21 cellular contexts compared by ENCODE assay signal in the genomic region with DNA sequence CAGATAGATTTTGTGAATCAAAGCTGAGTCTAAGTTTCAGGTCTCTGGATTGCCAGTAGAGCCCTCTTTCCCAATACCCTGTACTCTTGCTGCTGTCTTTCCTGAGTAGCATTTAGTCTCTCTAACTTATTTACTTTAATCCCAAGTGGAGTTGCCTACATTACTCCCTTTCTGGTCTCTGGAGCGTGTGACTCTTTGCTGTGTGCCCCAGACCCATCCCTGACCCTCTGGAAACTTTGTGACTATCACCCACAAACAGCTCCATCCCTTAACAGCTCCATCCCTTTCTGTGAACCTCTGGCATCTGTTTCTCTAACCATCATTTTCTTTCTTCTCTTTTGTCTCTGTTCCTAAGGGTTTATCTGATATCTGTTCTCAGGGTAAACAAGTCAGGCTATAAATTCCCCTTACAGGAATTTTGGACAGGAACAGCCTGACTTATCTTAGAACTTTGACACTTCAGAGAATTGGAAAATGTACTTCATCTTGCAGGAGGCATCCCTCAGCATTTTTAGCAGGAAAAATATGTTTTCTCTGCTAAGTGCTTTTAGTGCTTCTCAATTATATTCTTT.
"Had no signal": no experiment of that assay in that cellular context is flagged by ENCODE, and none has a peak within 500 bp of the region (broad histone marks: within the 10 kb centered on the region; RNA-seq: fewer than 3 reads in every experiment).

No MANE protein-coding gene starts in this region.

- H3K4me1 ChIP-seq: colonic mucosa, esophagus squamous epithelium, pancreas, right lobe of liver, upper lobe of left lung had no signal

- H3K36me3 Mint-ChIP-seq: memory B cell; naive thymus-derived CD4-positive, alpha-beta T cell; stimulated activated naive B cell treated with anti-CD40 and anti-IgM and Interleukin-4, amounts not matched to agents 10 μg/mL and 1 μg/mL and 100 μg/mL, for 72 hours had no signal

- DNase-seq: colonic mucosa; effector memory CD8-positive, alpha-beta T cell; erythroblast; esophagus squamous epithelium; midbrain; naive thymus-derived CD4-positive, alpha-beta T cell; pancreas; right lobe of liver; small intestine; stimulated activated CD4-positive, alpha-beta T cell treated with anti-CD3 and anti-CD28 coated beads, Interleukin-15, amount 100 ng/mL, for 24 hours; stimulated activated CD4-positive, alpha-beta T cell treated with anti-CD3 and anti-CD28 coated beads, Interleukin-2, amount 100 ng/mL, for 48 hours; stimulated activated naive B cell treated with anti-CD40 and anti-IgM and Interleukin-4, amounts not matched to agents 10 μg/mL and 1 μg/mL and 100 μg/mL, for 72 hours; upper lobe of left lung had no signal

- H3K27ac ChIP-seq: colonic mucosa, esophagus squamous epithelium, neutrophil, pancreas, right lobe of liver, thoracic aorta, tibial nerve, upper lobe of left lung had no signal

- H3K9me3 ChIP-seq: colonic mucosa, esophagus squamous epithelium, neutrophil, pancreas, right lobe of liver, thoracic aorta, tibial nerve, upper lobe of left lung had no signal

- H3K4me3 ChIP-seq: colonic mucosa, esophagus squamous epithelium, lung, pancreas, right lobe of liver, thoracic aorta, tibial nerve, upper lobe of left lung had no signal

- H3K4me1 Mint-ChIP-seq: memory B cell; naive thymus-derived CD4-positive, alpha-beta T cell; stimulated activated naive B cell treated with anti-CD40 and anti-IgM and Interleukin-4, amounts not matched to agents 10 μg/mL and 1 μg/mL and 100 μg/mL, for 72 hours had no signal

- ATAC-seq: effector memory CD8-positive, alpha-beta T cell; left lobe of liver; naive thymus-derived CD4-positive, alpha-beta T cell; pancreas; right lobe of liver; stimulated activated naive B cell treated with anti-CD40 and anti-IgM and Interleukin-4, amounts not matched to agents 10 μg/mL and 1 μg/mL and 100 μg/mL, for 72 hours had no signal

- H3K27me3 Mint-ChIP-seq: dendritic cell treated with granulocyte-macrophage colony-stimulating factor and Interleukin-4, amounts not matched to agents 40 ng/mL and 50 ng/mL, for 4 days; effector memory CD8-positive, alpha-beta T cell; memory B cell; naive thymus-derived CD4-positive, alpha-beta T cell; stimulated activated naive B cell treated with anti-CD40 and anti-IgM and Interleukin-4, amounts not matched to agents 10 μg/mL and 1 μg/mL and 100 μg/mL, for 72 hours; stimulated activated naive CD8-positive, alpha-beta T cell treated with anti-CD3 and anti-CD28 coated beads, Interleukin-15, Interleukin-2, amounts not matched to agents 100 ng/mL and 50 ng/mL, for 24 hours had no signal

- H3K27me3 ChIP-seq: colonic mucosa, esophagus squamous epithelium, neutrophil, pancreas, right lobe of liver, tibial nerve, upper lobe of left lung had no signal

- H3K4me3 Mint-ChIP-seq: dendritic cell treated with granulocyte-macrophage colony-stimulating factor and Interleukin-4, amounts not matched to agents 40 ng/mL and 50 ng/mL, for 4 days; effector memory CD8-positive, alpha-beta T cell; memory B cell; naive thymus-derived CD4-positive, alpha-beta T cell; stimulated activated naive B cell treated with anti-CD40 and anti-IgM and Interleukin-4, amounts not matched to agents 10 μg/mL and 1 μg/mL and 100 μg/mL, for 72 hours; stimulated activated naive CD8-positive, alpha-beta T cell treated with anti-CD3 and anti-CD28 coated beads, Interleukin-15, Interleukin-2, amounts not matched to agents 100 ng/mL and 50 ng/mL, for 24 hours had no signal

- H3K27ac Mint-ChIP-seq: dendritic cell treated with granulocyte-macrophage colony-stimulating factor and Interleukin-4, amounts not matched to agents 40 ng/mL and 50 ng/mL, for 4 days; effector memory CD8-positive, alpha-beta T cell; memory B cell; naive thymus-derived CD4-positive, alpha-beta T cell; stimulated activated naive B cell treated with anti-CD40 and anti-IgM and Interleukin-4, amounts not matched to agents 10 μg/mL and 1 μg/mL and 100 μg/mL, for 72 hours; stimulated activated naive CD8-positive, alpha-beta T cell treated with anti-CD3 and anti-CD28 coated beads, Interleukin-15, Interleukin-2, amounts not matched to agents 100 ng/mL and 50 ng/mL, for 24 hours had no signal

- H3K36me3 ChIP-seq: colonic mucosa, esophagus squamous epithelium, neutrophil, pancreas, right lobe of liver, thoracic aorta, tibial nerve, upper lobe of left lung had no signal
